Comparison of ENCODE assay signal across 1 cellular context in genomic region chr5:14040542-14040941, GRCh38.
TF ChIP-seq lines count a peak whose summit lies in the region.

No MANE protein-coding gene starts in this region.

TF ChIP-seq in SK-N-SH treated with all-trans-retinoic acid at 6 μM for 48 hours, 23 proteins besides CTCF, POLR2A, EP300 and RAD21 (continued from another document):
- TF ChIP-seq, protein P1, sequence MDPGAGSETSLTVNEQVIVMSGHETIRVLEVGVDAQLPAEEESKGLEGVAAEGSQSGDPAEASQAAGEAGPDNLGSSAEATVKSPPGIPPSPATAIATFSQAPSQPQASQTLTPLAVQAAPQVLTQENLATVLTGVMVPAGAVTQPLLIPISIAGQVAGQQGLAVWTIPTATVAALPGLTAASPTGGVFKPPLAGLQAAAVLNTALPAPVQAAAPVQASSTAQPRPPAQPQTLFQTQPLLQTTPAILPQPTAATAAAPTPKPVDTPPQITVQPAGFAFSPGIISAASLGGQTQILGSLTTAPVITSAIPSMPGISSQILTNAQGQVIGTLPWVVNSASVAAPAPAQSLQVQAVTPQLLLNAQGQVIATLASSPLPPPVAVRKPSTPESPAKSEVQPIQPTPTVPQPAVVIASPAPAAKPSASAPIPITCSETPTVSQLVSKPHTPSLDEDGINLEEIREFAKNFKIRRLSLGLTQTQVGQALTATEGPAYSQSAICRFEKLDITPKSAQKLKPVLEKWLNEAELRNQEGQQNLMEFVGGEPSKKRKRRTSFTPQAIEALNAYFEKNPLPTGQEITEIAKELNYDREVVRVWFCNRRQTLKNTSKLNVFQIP (CRISPR knock-in tag; IDR thresholded peaks at IDR 0.05; ENCODE audit: borderline replicate concordance, low read depth), result no peak
- no peak for TF ChIP-seq PATZ1 (CRISPR knock-in tag; IDR thresholded peaks at IDR 0.05; ENCODE audit: borderline replicate concordance)
- TF ChIP-seq GLIS3 (CRISPR knock-in tag; IDR thresholded peaks at IDR 0.05), result no peak
- no peak for TF ChIP-seq OSR1 (CRISPR knock-in tag; IDR thresholded peaks at IDR 0.05)
- TF ChIP-seq CREB5 (CRISPR knock-in tag; IDR thresholded peaks at IDR 0.05; ENCODE audit: low read depth), result no peak
- no peak for TF ChIP-seq CSRNP3 (CRISPR knock-in tag; IDR thresholded peaks at IDR 0.05)
- no peak for TF ChIP-seq RARB (CRISPR knock-in tag; IDR thresholded peaks at IDR 0.05)
- TF ChIP-seq ARNTL (CRISPR knock-in tag; IDR thresholded peaks at IDR 0.05; ENCODE audit: borderline replicate concordance, low read depth), result no peak
- TF ChIP-seq ISL1 (CRISPR knock-in tag; IDR thresholded peaks at IDR 0.05), result no peak
- TF ChIP-seq BACH2 (CRISPR knock-in tag; IDR thresholded peaks at IDR 0.05; ENCODE audit: borderline replicate concordance), result no peak
- TF ChIP-seq PPARA (CRISPR knock-in tag; IDR thresholded peaks at IDR 0.05; ENCODE audit: borderline replicate concordance), result no peak
- TF ChIP-seq TCF4 (CRISPR knock-in tag; IDR thresholded peaks at IDR 0.05; ENCODE audit: borderline replicate concordance), result no peak
- TF ChIP-seq ZNF70 (CRISPR knock-in tag; IDR thresholded peaks at IDR 0.05), result no peak
- TF ChIP-seq ZFP3 (CRISPR knock-in tag; IDR thresholded peaks at IDR 0.05), result no peak
- TF ChIP-seq ZFP30 (CRISPR knock-in tag; IDR thresholded peaks at IDR 0.05), result no peak
